ENCODE assay signal across 14 cellular contexts in the genomic region with DNA sequence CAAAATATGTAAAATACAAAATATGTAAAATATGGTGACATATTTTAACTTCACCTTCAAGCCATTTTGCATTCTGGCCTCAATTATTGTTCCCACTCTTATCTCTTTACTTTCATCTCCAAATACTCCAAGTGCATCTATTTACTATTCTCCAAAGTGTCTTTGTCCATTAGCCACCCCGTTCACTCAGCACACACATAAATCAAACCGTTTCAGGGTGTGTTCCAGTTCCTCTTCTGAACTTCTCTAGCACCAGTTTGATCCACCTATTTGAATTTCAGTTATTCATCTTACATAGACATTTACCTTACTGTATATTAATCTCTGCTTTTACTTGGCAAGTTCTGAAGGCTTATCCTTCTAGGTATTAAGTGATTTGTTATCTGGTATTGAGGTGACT.
"Had no signal": no experiment of that assay in that cellular context is flagged by ENCODE, and none has a peak within 500 bp of the region (broad histone marks: within the 10 kb centered on the region; RNA-seq: fewer than 3 reads in every experiment).

No MANE protein-coding gene starts in this region.

- H3K27ac ChIP-seq: coronary artery, right lobe of liver, spleen, thoracic aorta, VCaP had no signal

- H3K9me3 Mint-ChIP-seq: activated T-helper 17 cell treated with anti-CD3 and anti-CD28 coated beads, Interleukin-2, amount 50 U/mL, for 72 hours; nephron progenitor cell had no signal

- H3K27me3 ChIP-seq: right lobe of liver, spleen, stomach had no signal

- H3K9me3 ChIP-seq: right lobe of liver, stomach, thoracic aorta had no signal

- H3K4me3 ChIP-seq: coronary artery, right lobe of liver, spleen, stomach, thoracic aorta had no signal

- H3K4me1 ChIP-seq: right lobe of liver, spleen, stomach had no signal

- DNase-seq: activated CD4-positive, alpha-beta T cell treated with anti-CD3 and anti-CD28 coated beads for 1 hour; activated CD4-positive, alpha-beta T cell treated with anti-CD3 and anti-CD28 coated beads, Interleukin-2, amount 50 U/mL, for 48 hours; activated naive CD4-positive, alpha-beta T cell treated with Interleukin-2 at 50 U/mL for 16 hours; effector CD8-positive, alpha-beta T cell; kidney glomerular epithelial cell; mesendoderm; nephron progenitor cell; right lobe of liver; spleen; stomach had no signal

- H3K4me3 Mint-ChIP-seq: activated T-helper 17 cell treated with anti-CD3 and anti-CD28 coated beads, Interleukin-2, amount 50 U/mL, for 72 hours; nephron progenitor cell had no signal

- ATAC-seq: activated T-helper 17 cell treated with anti-CD3 and anti-CD28 coated beads, Interleukin-2, amount 50 U/mL, for 72 hours; right lobe of liver had no signal

- H3K27ac Mint-ChIP-seq: activated T-helper 17 cell treated with anti-CD3 and anti-CD28 coated beads, Interleukin-2, amount 50 U/mL, for 72 hours had no signal
